ENCODE assay signal across 23 cellular contexts in genomic region chr1:210289248-210289647, GRCh38.
"Had no signal": no experiment of that assay in that cellular context is flagged by ENCODE, and none has a peak within 500 bp of the region (broad histone marks: within the 10 kb centered on the region; RNA-seq: fewer than 3 reads in every experiment).

No MANE protein-coding gene starts in this region.

- H3K27ac ChIP-seq: stomach, suprapubic skin, testis, thoracic aorta, thyroid gland, tibial artery, tibial nerve, transverse colon, upper lobe of left lung, upper lobe of right lung, vagina had no signal

- DNase-seq: stimulated activated CD4-positive, alpha-beta T cell treated with anti-CD3 and anti-CD28 coated beads, Interleukin-2, amount 100 ng/mL, for 48 hours; stimulated activated CD4-positive, alpha-beta T cell treated with anti-CD3 and anti-CD28 coated beads, Interleukin-4, amount 100 ng/mL, for 1 hour; stimulated activated CD4-positive, alpha-beta T cell treated with anti-CD3 and anti-CD28 coated beads, Interleukin-4, amount 100 ng/mL, for 24 hours; stimulated activated CD4-positive, alpha-beta T cell treated with anti-CD3 and anti-CD28 coated beads, Interleukin-4, amount 100 ng/mL, for 4 hours; stimulated activated CD8-positive, alpha-beta memory T cell treated with anti-CD3 and anti-CD28 coated beads, Interleukin-4, amount 100 ng/mL, for 48 hours; stimulated activated naive B cell treated with anti-CD40 and anti-IgM and Interleukin-4, amounts not matched to agents 10 μg/mL and 1 μg/mL and 100 μg/mL, for 72 hours; stimulated activated naive CD4-positive, alpha-beta T cell; stimulated activated naive CD4-positive, alpha-beta T cell treated with Interleukin-2 at 50 U/mL for 16 hours; stimulated activated naive CD8-positive, alpha-beta T cell treated with anti-CD3 and anti-CD28 coated beads, Interleukin-15, amount 100 ng/mL, for 72 hours; stimulated activated naive CD8-positive, alpha-beta T cell treated with anti-CD3 and anti-CD28 coated beads, Interleukin-15, Interleukin-2, amounts not matched to agents 100 U/mL and 50 U/mL, for 24 hours; stomach; substantia nigra; testis; thyroid gland; tibial artery; transverse colon; trophoblast cell; upper lobe of left lung; upper lobe of right lung had no signal

- H3K27me3 ChIP-seq: suprapubic skin, testis, thyroid gland, tibial artery, tibial nerve, upper lobe of left lung, upper lobe of right lung, vagina had no signal

- H3K36me3 ChIP-seq: stomach, suprapubic skin, thoracic aorta, thyroid gland, tibial artery, tibial nerve, transverse colon, upper lobe of left lung, upper lobe of right lung, vagina had no signal

- H3K9me3 ChIP-seq: stomach, suprapubic skin, testis, thoracic aorta, thyroid gland, tibial artery, tibial nerve, transverse colon, upper lobe of left lung, upper lobe of right lung, vagina had no signal

- H3K4me3 ChIP-seq: stomach, suprapubic skin, testis, thoracic aorta, thyroid gland, tibial artery, tibial nerve, transverse colon, upper lobe of left lung, upper lobe of right lung, vagina had no signal
